ENCODE assay signal across 22 cellular contexts in the genomic region with DNA sequence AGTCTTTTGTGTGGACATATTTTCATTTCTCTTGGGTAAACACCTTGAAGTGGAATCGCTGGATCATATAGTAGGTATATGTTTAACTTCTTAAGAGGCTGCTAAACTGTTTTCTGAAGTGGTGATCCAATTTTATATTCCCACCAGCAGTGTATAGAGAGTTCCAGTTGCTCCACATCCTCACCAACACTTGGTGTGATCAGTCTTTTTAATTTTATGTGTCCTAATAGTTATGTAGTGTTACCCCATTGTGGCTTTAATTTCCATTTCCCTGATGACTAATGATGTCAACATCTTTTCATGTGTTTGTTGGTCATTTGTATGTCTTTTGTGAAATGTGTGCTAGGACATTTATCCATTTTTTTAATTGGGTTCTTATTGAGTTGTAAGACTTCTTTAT. TPM values are rescaled to one million over a fixed set of nuclear protein-coding genes. Genes with fewer than 3 reads are reported as not detected.
DNase-seq lines count a peak whose midpoint lies in the region; ATAC-seq, FAIRE-seq and TF ChIP-seq lines count a peak whose summit lies in the region.
"Had no signal": no experiment of that assay in that cellular context is flagged by ENCODE, and none has a peak within 500 bp of the region (broad histone marks: within the 10 kb centered on the region; RNA-seq: fewer than 3 reads in every experiment).

No MANE protein-coding gene starts in this region.

- peaks cover 53 to 97% (median 81%) of the 10 kb centered on the region in 4 donors for H3K4me1 Mint-ChIP-seq in CD4-positive, alpha-beta memory T cell
- H3K4me1 Mint-ChIP-seq in activated naive CD8-positive, alpha-beta T cell treated with anti-CD3 and anti-CD28 coated beads, Interleukin-2, amount 50 U/mL, for 24 hours: peaks cover 89% of the 10 kb centered on the region
- H3K4me1 Mint-ChIP-seq in naive thymus-derived CD4-positive, alpha-beta T cell: peaks cover 59 to 100% (median 96%) of the 10 kb centered on the region in 7 donors

- H4K8ac ChIP-seq in neuronal stem cell (ENCODE audit: low read depth, low read length): no peak overlapping the region

- H2BK5ac ChIP-seq in neuronal stem cell (ENCODE audit: low read length): no peak overlapping the region

- H3K36me3 ChIP-seq in CD4-positive, alpha-beta memory T cell (ENCODE audit: insufficient read depth, low read length): no peaks in the 10 kb centered on the region
- H3K36me3 ChIP-seq in naive thymus-derived CD4-positive, alpha-beta T cell (ENCODE audit: control insufficient read depth in 2 of 3, insufficient read depth in 3 of 3, low read length in 3 of 3): no peaks in the 10 kb centered on the region
- H3K36me3 ChIP-seq in neuronal stem cell (replicated peaks in 1 of 2; ENCODE audit: control insufficient read depth in 2 of 2, insufficient read depth in 2 of 2, low read length in 2 of 2): peaks cover 0 to 2% of the 10 kb centered on the region in 2 donors
- H3K36me3 ChIP-seq: suprapubic skin, uterus had no signal

- no peak overlapping the region for H2BK15ac ChIP-seq in neuronal stem cell (ENCODE audit: low read length)

- no peak overlapping the region for H2BK12ac ChIP-seq in neuronal stem cell (ENCODE audit: low read length)

- DNase-seq in A549 (ENCODE audit: low read depth in 1 of 2, low spot score in 1 of 2) (no peak), neuronal stem cell (ENCODE audit: low spot score) (no peak), GM12892 (ENCODE audit: insufficient read length) (no peak)
- DNase-seq in CD4-positive, alpha-beta memory T cell: no peak
- no peak for DNase-seq in activated naive CD8-positive, alpha-beta T cell treated with anti-CD3 and anti-CD28 coated beads, Interleukin-2, amount 50 U/mL, for 24 hours
- DNase-seq in naive thymus-derived CD4-positive, alpha-beta T cell: no peak
- no peak for DNase-seq in activated effector memory CD4-positive, alpha-beta T cell treated with anti-CD3 and anti-CD28 coated beads, Interleukin-2, amount 50 U/mL, for 16 hours
- DNase-seq: activated CD4-positive, alpha-beta T cell treated with anti-CD3 and anti-CD28 coated beads, Interleukin-2, amount 50 U/mL, for 48 hours; activated naive CD4-positive, alpha-beta T cell; dorsolateral prefrontal cortex; glutamatergic neuron; GM23248; mammary epithelial cell; NCI-H1417; NCI-H2081 treated with DMSO at 0.1 percent for 48 hours; nucleus accumbens; T1000; uterus had no signal

- no peak overlapping the region for H2AFZ ChIP-seq in neuronal stem cell (ENCODE audit: low read length)
- H2AFZ ChIP-seq: GM23248 had no signal

- peaks cover 0 to 3% (median 0%) of the 10 kb centered on the region in 8 donors for H3K9me3 Mint-ChIP-seq in CD4-positive, alpha-beta memory T cell
- peaks cover 25% of the 10 kb centered on the region for H3K9me3 Mint-ChIP-seq in activated naive CD8-positive, alpha-beta T cell treated with anti-CD3 and anti-CD28 coated beads, Interleukin-2, amount 50 U/mL, for 24 hours
- H3K9me3 Mint-ChIP-seq in naive thymus-derived CD4-positive, alpha-beta T cell: peaks cover 0 to 17% (median 0%) of the 10 kb centered on the region in 11 donors

- no peak overlapping the region for H3K18ac ChIP-seq in neuronal stem cell (ENCODE audit: low read length)

- H3K23ac ChIP-seq in neuronal stem cell (ENCODE audit: low read depth, low read length, poor library complexity): no peak overlapping the region

- TF ChIP-seq POLR2A in A549 (IDR thresholded peaks at IDR 0.05; ENCODE audit: low read length): no peak
- no peak for TF ChIP-seq POLR2A in GM12892 (IDR thresholded peaks at IDR 0.05; ENCODE audit: low read depth, low read length)

- H3K27me3 ChIP-seq in CD4-positive, alpha-beta memory T cell (ENCODE audit: insufficient read depth, low read length): no peaks in the 10 kb centered on the region
- no peaks in the 10 kb centered on the region for H3K27me3 ChIP-seq in naive thymus-derived CD4-positive, alpha-beta T cell (ENCODE audit: control insufficient read depth in 2 of 2, insufficient read depth in 2 of 2, low read length in 2 of 2)
- no peaks in the 10 kb centered on the region for H3K27me3 ChIP-seq in neuronal stem cell (ENCODE audit: control insufficient read depth in 3 of 3, insufficient read depth in 3 of 3, low read depth in 1 of 3, low read length in 3 of 3)
- H3K27me3 ChIP-seq: dorsolateral prefrontal cortex, suprapubic skin, uterus had no signal

- H2AK5ac ChIP-seq in neuronal stem cell (ENCODE audit: low read depth, low read length): no peak overlapping the region

- H3K9me3 ChIP-seq in A549 (peaks cover 25% of the 10 kb centered on the region), neuronal stem cell (replicated peaks in 1 of 2; ENCODE audit: control insufficient read depth in 2 of 2, insufficient read depth in 1 of 2, low read depth in 1 of 2, low read length in 2 of 2) (peaks cover 3 to 15% of the 10 kb centered on the region in 2 donors)
- H3K9me3 ChIP-seq in CD4-positive, alpha-beta memory T cell (ENCODE audit: control insufficient read depth in 1 of 2, low read length in 2 of 2): no peaks in the 10 kb centered on the region
- no peaks in the 10 kb centered on the region for H3K9me3 ChIP-seq in naive thymus-derived CD4-positive, alpha-beta T cell (ENCODE audit: control insufficient read depth in 2 of 3, low read length in 3 of 3)
- H3K9me3 ChIP-seq: suprapubic skin had no signal

- H2BK120ac ChIP-seq in neuronal stem cell (ENCODE audit: low read depth, low read length): no peak overlapping the region

- TF ChIP-seq EP300 in A549 (IDR thresholded peaks at IDR 0.05): no peak

- FAIRE-seq in A549 (lab: Jason Lieb, UNC) (no peak), GM12892 (lab: Jason Lieb, UNC) (no peak)
- FAIRE-seq: astrocyte had no signal

- H3K4me1 ChIP-seq in A549 (peaks cover 66% of the 10 kb centered on the region), neuronal stem cell (ENCODE audit: control insufficient read depth in 2 of 2, insufficient read depth in 1 of 2, low read depth in 1 of 2, low read length in 2 of 2) (peaks cover 0 to 2% of the 10 kb centered on the region in 2 donors)
- H3K4me1 ChIP-seq in CD4-positive, alpha-beta memory T cell (ENCODE audit: insufficient read depth, low read length): peaks cover 79% of the 10 kb centered on the region
- H3K4me1 ChIP-seq in naive thymus-derived CD4-positive, alpha-beta T cell (ENCODE audit: control insufficient read depth in 2 of 2, insufficient read depth in 2 of 2, low read length in 2 of 2): peaks cover 40 to 74% of the 10 kb centered on the region in 2 donors

- WGBS in A549 (ENCODE audit: missing lambda C conversion rate): 91% methylated on average over 1 of the region's 1 CpG
- whole genome bisulfite sequencing in neuronal stem cell (ENCODE audit: extremely low coverage in 2 of 2, insufficient read length in 2 of 2, insufficient replicate concordance in 1 of 2), 2 donors: no CpG with 5 or more reads among the region's 1 CpG

- H3K27ac Mint-ChIP-seq in CD4-positive, alpha-beta memory T cell: peak overlapping the region in 6 of 7 donors; percentile 48 to 85 (median 74)
- peak overlapping the region; percentile 6 for H3K27ac Mint-ChIP-seq in activated naive CD8-positive, alpha-beta T cell treated with anti-CD3 and anti-CD28 coated beads, Interleukin-2, amount 50 U/mL, for 24 hours
- H3K27ac Mint-ChIP-seq in naive thymus-derived CD4-positive, alpha-beta T cell: peak overlapping the region in 8 of 9 donors; percentile 80 to 96 (median 84)
- H3K27ac Mint-ChIP-seq: WTC11 had no signal

- no peaks in the 10 kb centered on the region for H3K27me3 Mint-ChIP-seq in CD4-positive, alpha-beta memory T cell
- H3K27me3 Mint-ChIP-seq in activated naive CD8-positive, alpha-beta T cell treated with anti-CD3 and anti-CD28 coated beads, Interleukin-2, amount 50 U/mL, for 24 hours: no peaks in the 10 kb centered on the region
- H3K27me3 Mint-ChIP-seq in naive thymus-derived CD4-positive, alpha-beta T cell: no peaks in the 10 kb centered on the region

- H3K9ac ChIP-seq in neuronal stem cell (ENCODE audit: low read depth, low read length, poor library complexity): no peak overlapping the region
- H3K9ac ChIP-seq: GM23248 had no signal

- TF ChIP-seq RAD21 in A549 (conservative IDR thresholded peaks at IDR 0.05 in 1 of 2, IDR thresholded peaks at IDR 0.05 in 1 of 2): no peak

- H3K79me1 ChIP-seq in neuronal stem cell (ENCODE audit: low read depth, low read length): peaks cover 7% of the 10 kb centered on the region

- H3K27ac ChIP-seq in A549: peak overlapping the region; percentile 54 to 95; a peak in 5 of 6 replicates
- H3K27ac ChIP-seq in CD4-positive, alpha-beta memory T cell (ENCODE audit: low read depth, low read length): no peak overlapping the region
- H3K27ac ChIP-seq in naive thymus-derived CD4-positive, alpha-beta T cell (ENCODE audit: low read depth, low read length): peak overlapping the region; percentile 56
- H3K27ac ChIP-seq in neuronal stem cell (replicated peaks; ENCODE audit: low read length): no peak overlapping the region
- H3K27ac ChIP-seq: dorsolateral prefrontal cortex, epithelial cell of prostate, GM23248, suprapubic skin, uterus had no signal

- CTCF ChIA-PET in A549 (lab: Yijun Ruan, JAX): interaction anchor here (1.2 kb wide), 1 partner anchor 11 kb away, joined by 5 read pairs; no protein-coding TSS in a partner anchor
- CTCF ChIA-PET in CD4-positive, alpha-beta memory T cell (lab: Charles Lee; ENCODE audit: partially characterized antibody): no interaction called here
- CTCF ChIA-PET in naive thymus-derived CD4-positive, alpha-beta T cell (lab: Charles Lee): interaction anchor here (12.4 kb wide), 1 partner anchor 12 kb away, joined by 255 read pairs; no protein-coding TSS in a partner anchor

- H4K91ac ChIP-seq in neuronal stem cell (ENCODE audit: low read depth, low read length, poor library complexity): no peak overlapping the region

- TF ChIP-seq CTCF in A549 (IDR thresholded peaks at IDR 0.05): no peak

- H3K4me2 ChIP-seq in A549 (no peak overlapping the region), neuronal stem cell (ENCODE audit: insufficient read depth, low read length, poor library complexity, severe bottlenecking) (no peak overlapping the region)

- peak overlapping the region in 4 of 8 donors; percentile 29 to 79 (median 74) for H3K4me3 Mint-ChIP-seq in CD4-positive, alpha-beta memory T cell
- H3K4me3 Mint-ChIP-seq in activated naive CD8-positive, alpha-beta T cell treated with anti-CD3 and anti-CD28 coated beads, Interleukin-2, amount 50 U/mL, for 24 hours: no peak overlapping the region
- peak overlapping the region in 6 of 10 donors; percentile 5 to 79 (median 65) for H3K4me3 Mint-ChIP-seq in naive thymus-derived CD4-positive, alpha-beta T cell
- H3K4me3 Mint-ChIP-seq: WTC11 had no signal

- H3K14ac ChIP-seq in neuronal stem cell (ENCODE audit: low read length): no peak overlapping the region

- intact Hi-C loops in CD4-positive, alpha-beta memory T cell (cut with micrococcal nuclease): no loop called here
- intact Hi-C loops in naive thymus-derived CD4-positive, alpha-beta T cell (cut with micrococcal nuclease): loop anchor here (10.0 kb wide), 3 partner anchors 154 to 1084 kb away; partner anchors contain the start of genes ARL4C (in 1 of the 2) and USP40 (in 1 of the 2)

- no peak overlapping the region for H3K4ac ChIP-seq in neuronal stem cell (ENCODE audit: low read length)

- H3K4me3 ChIP-seq in A549 (no peak overlapping the region), neuronal stem cell (ENCODE audit: low read length in 2 of 2) (no peak overlapping the region)
- no peak overlapping the region for H3K4me3 ChIP-seq in CD4-positive, alpha-beta memory T cell (ENCODE audit: low read length in 2 of 2)
- no peak overlapping the region for H3K4me3 ChIP-seq in naive thymus-derived CD4-positive, alpha-beta T cell (ENCODE audit: low read length)
- H3K4me3 ChIP-seq: dorsolateral prefrontal cortex, GM23248, suprapubic skin, uterus had no signal

- H3K36me3 Mint-ChIP-seq in CD4-positive, alpha-beta memory T cell: peaks cover 6 to 20% of the 10 kb centered on the region in 2 donors
- peaks cover 75% of the 10 kb centered on the region for H3K36me3 Mint-ChIP-seq in activated naive CD8-positive, alpha-beta T cell treated with anti-CD3 and anti-CD28 coated beads, Interleukin-2, amount 50 U/mL, for 24 hours (ENCODE audit: low read depth)
- peaks cover 5 to 49% (median 23%) of the 10 kb centered on the region in 5 donors for H3K36me3 Mint-ChIP-seq in naive thymus-derived CD4-positive, alpha-beta T cell

- no peak for ATAC-seq in A549
- ATAC-seq in activated naive CD8-positive, alpha-beta T cell treated with anti-CD3 and anti-CD28 coated beads, Interleukin-2, amount 50 U/mL, for 24 hours: no peak
- ATAC-seq in naive thymus-derived CD4-positive, alpha-beta T cell: no peak
- ATAC-seq: WTC11 had no signal

- POLR2A ChIA-PET in A549 (lab: Yijun Ruan, JAX): no interaction called here
- POLR2A ChIA-PET in CD4-positive, alpha-beta memory T cell (lab: Charles Lee; ENCODE audit: partially characterized antibody): interaction anchor here (0.7 to 9.5 kb wide), 4 partner anchors 8 to 143 kb away, joined by 3 to 225 read pairs (median 6); no protein-coding TSS in a partner anchor
- POLR2A ChIA-PET in naive thymus-derived CD4-positive, alpha-beta T cell (lab: Charles Lee): interaction anchor here (8.2 kb wide), 1 partner anchor 8 kb away, joined by 143 read pairs; no protein-coding TSS in a partner anchor

RNA-seq across cellular contexts. Expression of gene DGKD, which starts 56.9 kb away (rescaled TPM):
- polyA plus RNA-seq in A549 (2011; rRNA removed) (68.8 and 79.0 TPM in 2 replicates), A549 (2017; fragmentation: RNase III; extraction: RNeasy Plus Mini Kit Qiagen cat#74134 plus additional on column Dnase treatment) (98.1 to 99.6 TPM (median 99.1 TPM) in 3 replicates)
- polyA plus RNA-seq in A549 (2012; cell fraction: cytosol; rRNA removed): 74.5 and 83.0 TPM in 2 replicates
- polyA plus RNA-seq in A549 (2012; cell fraction: nucleus; rRNA removed): 371 and 389 TPM in 2 replicates
- 118 and 170 TPM in 2 replicates for polyA minus RNA-seq in A549 (2011; rRNA and poly(A)+ RNA removed)
- 100 to 1,000 TPM; 129 to 136 TPM for total RNA-seq in CD4-positive, alpha-beta memory T cell
- polyA plus RNA-seq in CD4-positive, alpha-beta memory T cell: 10 to 100 TPM in 1 of 2 donors, 1 to 10 TPM in 1; 8.9 to 28.1 TPM
- total RNA-seq in naive thymus-derived CD4-positive, alpha-beta T cell: 100 to 1,000 TPM in 4 of 5 experiments, 10 to 100 TPM in 1; 61.6 to 252 (median 213) TPM
- polyA plus RNA-seq in naive thymus-derived CD4-positive, alpha-beta T cell: 10 to 100 TPM; 25.8 to 41.0 TPM
- polyA plus RNA-seq in neuronal stem cell (2013, experiment 1 of 2): 15.2 TPM
- 15.9 TPM for polyA plus RNA-seq in neuronal stem cell (2013, experiment 2 of 2)
- 63.1 TPM for polyA plus RNA-seq in GM12892 (2012; ENCODE audit: missing spikeins)

Comparison
In these comparisons a context has a peak if more than half of its experiments do, and no peak if none do; other contexts are left out.
1. H3K27ac ChIP-seq: peak in A549 (2 of 2) and naive thymus-derived CD4-positive, alpha-beta T cell (single experiment); none in CD4-positive, alpha-beta memory T cell (single experiment) and neuronal stem cell (single experiment).
2. H3K27ac Mint-ChIP-seq: peak in every context shown above with its lines; median percentile 84 in naive thymus-derived CD4-positive, alpha-beta T cell; 74 in CD4-positive, alpha-beta memory T cell; 6 in activated naive CD8-positive, alpha-beta T cell treated with anti-CD3 and anti-CD28 coated beads, Interleukin-2, amount 50 U/mL, for 24 hours.